In the genomic region with DNA sequence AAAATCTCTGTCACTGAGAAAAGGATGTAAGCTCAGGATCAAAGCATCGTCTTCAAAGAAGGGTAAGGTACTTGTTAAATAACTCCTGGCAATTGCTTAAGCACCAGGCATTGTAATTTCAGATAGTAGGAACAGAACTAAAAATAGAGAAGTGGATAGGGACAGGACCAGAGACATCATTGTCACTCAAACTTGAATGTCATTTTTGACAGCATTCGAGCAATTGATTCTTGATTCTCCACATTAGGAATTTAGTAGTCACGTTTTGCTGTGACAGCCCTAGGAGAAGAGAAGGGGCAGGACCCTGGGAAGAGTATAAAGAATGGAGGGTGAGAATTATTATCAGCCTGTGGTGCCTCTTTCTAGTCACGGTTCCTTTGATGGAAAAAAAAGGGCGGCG, we compare ENCODE assay signal across 28 cellular contexts.
"Had no signal": no experiment of that assay in that cellular context is flagged by ENCODE, and none has a peak within 500 bp of the region (broad histone marks: within the 10 kb centered on the region; RNA-seq: fewer than 3 reads in every experiment).

No MANE protein-coding gene starts in this region.

- H3K4me3 Mint-ChIP-seq: activated B cell treated with CpG ODN at 0.5 μM for 24 hours; activated CD4-positive, alpha-beta memory T cell treated with anti-CD3 and anti-CD28 coated beads for 36 hours; activated CD8-positive, alpha-beta T cell treated with anti-CD3 and anti-CD28 coated beads for 36 hours; activated naive CD4-positive, alpha-beta T cell treated with anti-CD3 and anti-CD28 coated beads for 36 hours; activated naive CD8-positive, alpha-beta T cell treated with anti-CD3 and anti-CD28 coated beads, Interleukin-2, amount 10 ng/mL, durations not matched to agents 7 days and 5 days; activated T-helper 1 cell treated with anti-CD3 and anti-CD28 coated beads, Interleukin-12 subunit alpha, Interleukin-12 subunit beta, Interleukin-2, Interleukin-4 antibody, amounts not matched to agents 30 ng/mL and 10 ng/mL and 1 ng/mL, durations not matched to agents 14 hours and 24 hours and 36 hours; T-helper 1 cell treated with Interleukin-12 subunit alpha and Interleukin-12 subunit beta and Interleukin-4 antibody, amounts not matched to agents 30 μg/mL and 1 μg/mL, for 36 hours; T-helper 2 cell treated with Interferon-gamma antibody and Interleukin-4, amounts not matched to agents 5 μg/mL and 100 μg/mL, for 36 hours had no signal

- ATAC-seq: body of pancreas had no signal

- H3K9me3 Mint-ChIP-seq: activated B cell treated with CpG ODN at 0.5 μM for 24 hours; activated CD4-positive, alpha-beta memory T cell treated with anti-CD3 and anti-CD28 coated beads for 36 hours; T-helper 1 cell treated with Interleukin-12 subunit alpha and Interleukin-12 subunit beta and Interleukin-4 antibody, amounts not matched to agents 30 μg/mL and 1 μg/mL, for 36 hours had no signal

- DNase-seq: activated B cell treated with CpG ODN at 0.5 μM for 24 hours; activated CD4-positive, alpha-beta T cell treated with anti-CD3 and anti-CD28 coated beads, Interleukin-2, amount 50 U/mL, for 1 hour; activated CD4-positive, alpha-beta T cell treated with anti-CD3 and anti-CD28 coated beads, Interleukin-2, amount 50 U/mL, for 4 hours; activated CD4-positive, CD25-positive, alpha-beta regulatory T cell treated with anti-CD3 and anti-CD28 coated beads, Interleukin-2, amount 50 U/mL, for 72 hours; activated CD8-positive, alpha-beta memory T cell treated with anti-CD3 and anti-CD28 coated beads, Interleukin-2, amount 50 U/mL, for 4 hours; activated effector memory CD4-positive, alpha-beta T cell treated with anti-CD3 and anti-CD28 coated beads, Interleukin-2, amount 50 U/mL, for 16 hours; activated gamma-delta T cell treated with Interleukin-2 at 50 U/mL for 16 hours; activated naive CD4-positive, alpha-beta T cell; activated naive CD8-positive, alpha-beta T cell treated with anti-CD3 and anti-CD28 coated beads, Interleukin-2, amount 10 ng/mL, durations not matched to agents 7 days and 5 days; activated T-cell treated with anti-CD3 and anti-CD28 coated beads for 4 hours; activated T-cell treated with anti-CD3 and anti-CD28 coated beads, Interleukin-2, amount 50 U/mL, for 1 hour; adrenal gland; amniotic stem cell; aorta; body of pancreas; brain microvascular endothelial cell; central memory CD4-positive, alpha-beta T cell; SW 1271; T-helper 1 cell; T-helper 2 cell; T-helper 9 cell had no signal

- H3K27ac Mint-ChIP-seq: activated B cell treated with CpG ODN at 0.5 μM for 24 hours; activated naive CD4-positive, alpha-beta T cell treated with anti-CD3 and anti-CD28 coated beads for 36 hours; activated naive CD4-positive, alpha-beta T cell treated with anti-CD3 and anti-CD28 coated beads, Interleukin-2, amount 50 U/mL, for 72 hours; activated naive CD8-positive, alpha-beta T cell treated with anti-CD3 and anti-CD28 coated beads, Interleukin-2, amount 10 ng/mL, durations not matched to agents 7 days and 5 days; T-helper 1 cell treated with Interleukin-12 subunit alpha and Interleukin-12 subunit beta and Interleukin-4 antibody, amounts not matched to agents 30 μg/mL and 1 μg/mL, for 36 hours; T-helper 2 cell treated with Interferon-gamma antibody and Interleukin-4, amounts not matched to agents 5 μg/mL and 100 μg/mL, for 36 hours had no signal

- H3K27me3 Mint-ChIP-seq: activated B cell treated with CpG ODN at 0.5 μM for 24 hours; activated CD4-positive, alpha-beta memory T cell treated with anti-CD3 and anti-CD28 coated beads for 36 hours had no signal

- H3K36me3 Mint-ChIP-seq: activated CD4-positive, alpha-beta memory T cell treated with anti-CD3 and anti-CD28 coated beads for 36 hours had no signal
